ENCODE assay signal across 8 cellular contexts in the genomic region with DNA sequence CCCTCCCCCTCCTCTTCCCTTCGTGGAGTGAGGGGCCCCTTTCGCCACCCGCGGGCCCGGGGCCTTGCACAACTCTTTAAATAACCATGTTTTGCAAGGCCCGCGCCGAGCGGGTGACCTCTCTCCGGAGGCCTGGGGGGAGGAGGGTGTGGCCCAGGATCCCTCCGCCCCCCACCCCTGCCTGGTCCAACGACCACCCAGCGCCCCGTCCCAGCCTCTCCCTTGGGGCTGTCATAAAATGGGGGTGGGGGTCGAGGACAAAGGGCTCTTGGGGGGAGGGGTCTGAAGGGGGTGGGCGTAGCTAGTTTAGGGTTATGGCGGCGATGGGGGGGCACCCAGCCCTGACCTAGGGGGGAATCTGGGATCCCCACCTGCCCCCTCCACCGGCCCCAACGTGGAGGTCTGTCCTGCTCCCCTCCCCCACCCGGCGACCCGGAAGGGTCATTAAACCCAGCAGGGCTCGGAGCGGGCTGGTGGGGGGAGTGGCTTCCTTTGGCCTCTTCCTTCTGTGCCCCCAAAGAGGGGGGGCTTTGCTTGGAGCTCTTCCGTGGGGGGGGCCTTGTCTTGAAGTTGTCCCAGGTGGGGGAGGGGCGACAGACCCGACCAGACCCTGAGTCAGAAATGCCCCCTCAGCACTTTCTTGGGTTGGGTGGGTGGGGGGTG. TPM values are rescaled to one million over a fixed set of nuclear protein-coding genes. Genes with fewer than 3 reads are reported as not detected.
DNase-seq lines count a peak whose midpoint lies in the region; FAIRE-seq and TF ChIP-seq lines count a peak whose summit lies in the region.

No MANE protein-coding gene starts in this region.

- no peak overlapping the region for H3K23ac ChIP-seq in H9 (ENCODE audit: insufficient read length, low read depth, low read length)

- no peak overlapping the region for H3K27ac Mint-ChIP-seq in H9

- H3T11ph ChIP-seq in H9 (ENCODE audit: low read length), result no peak overlapping the region

- no peaks in the 10 kb centered on the region for H3K9me1 ChIP-seq in keratinocyte (ENCODE audit: control insufficient read depth, extremely low read depth, insufficient read depth, low read length)

- H2AK5ac ChIP-seq in H9 (ENCODE audit: insufficient read length, low read length), result no peak overlapping the region

- no peaks in the 10 kb centered on the region for H3K4me1 ChIP-seq in H9 (ENCODE audit: insufficient read depth, low read length)
- H3K4me1 ChIP-seq in keratinocyte (ENCODE audit: control insufficient read depth, extremely low read depth, insufficient read depth, low read length), result peaks cover 5% of the 10 kb centered on the region

- no peak overlapping the region for H2BK20ac ChIP-seq in H9 (ENCODE audit: low read depth, low read length, poor library complexity, severe bottlenecking)

- H3K18ac ChIP-seq in H9 (ENCODE audit: insufficient read length, low read depth, low read length), result no peak overlapping the region

- H3K4me3 ChIP-seq in AG04449 (ENCODE audit: low read depth, low read length), result peak overlapping the region; percentile 85
- peak overlapping the region in 2 of 3 experiments; percentile 84 to 90 for H3K4me3 ChIP-seq in keratinocyte (ENCODE audit: control insufficient read depth in 2 of 3, extremely low read depth in 1 of 3, insufficient read depth in 2 of 3, low read depth in 1 of 3, low read length in 3 of 3)

- no peak overlapping the region for H4K5ac ChIP-seq in H9 (ENCODE audit: insufficient read length, low read depth, low read length)

- H2BK12ac ChIP-seq in H9 (ENCODE audit: insufficient read length, low read depth, low read length), result no peak overlapping the region

- H3K9me3 ChIP-seq in H9 (ENCODE audit: control insufficient read depth, low read depth, low read length) (no peaks in the 10 kb centered on the region), keratinocyte (ENCODE audit: control insufficient read depth, low read depth, low read length) (no peaks in the 10 kb centered on the region)

- peaks cover 7 to 29% (median 21%) of the 10 kb centered on the region in 3 experiments for H3K36me3 Mint-ChIP-seq in H9 (ENCODE audit: insufficient read depth in 1 of 3, low read depth in 3 of 3)

- POLR2A ChIA-PET in AG04449 (lab: Yijun Ruan, JAX), result interaction anchor here (1.0 kb wide), 1 partner anchor 58 kb away, joined by 3 read pairs; no protein-coding TSS in a partner anchor

- H3K36me3 ChIP-seq in keratinocyte (ENCODE audit: control insufficient read depth in 2 of 2, extremely low read depth in 1 of 2, insufficient read depth in 2 of 2, low read length in 2 of 2), result peaks cover 0 to 4% of the 10 kb centered on the region in 2 experiments

- H2AFZ ChIP-seq in H9 (ENCODE audit: low read length), result no peak overlapping the region
- no peak overlapping the region for H2AFZ ChIP-seq in keratinocyte (ENCODE audit: control insufficient read depth, low read length)

- no peak overlapping the region for H3K56ac ChIP-seq in H9 (ENCODE audit: insufficient read length, low read depth, low read length)

- H3K14ac ChIP-seq in H9 (ENCODE audit: insufficient read depth, low read length), result no peak overlapping the region

- H2BK120ac ChIP-seq in H9 (ENCODE audit: low read depth, low read length, poor library complexity, severe bottlenecking), result no peak overlapping the region

- no peak for FAIRE-seq in keratinocyte (lab: Jason Lieb, UNC)

- H3K79me1 ChIP-seq in H9 (ENCODE audit: insufficient read depth, low read depth, low read length, poor library complexity, severe bottlenecking), result no peaks in the 10 kb centered on the region

- H4K20me1 ChIP-seq in H9 (ENCODE audit: control insufficient read depth, insufficient read depth, insufficient read length) (no peaks in the 10 kb centered on the region), keratinocyte (ENCODE audit: control insufficient read depth, extremely low read depth, insufficient read depth, low read length) (no peaks in the 10 kb centered on the region)

- H3K4me3 Mint-ChIP-seq in H9, result peak overlapping the region; percentile 78 to 91

- no peaks in the 10 kb centered on the region for H3K27me3 ChIP-seq in H9 (ENCODE audit: insufficient read depth, low read length)
- no peaks in the 10 kb centered on the region for H3K27me3 ChIP-seq in keratinocyte (ENCODE audit: control insufficient read depth, extremely low read depth, insufficient read depth, low read length)

- H3K79me2 ChIP-seq in H9 (ENCODE audit: insufficient read depth, low read length) (no peaks in the 10 kb centered on the region; the same call in 1 of the 2 replicates), keratinocyte (ENCODE audit: control insufficient read depth, insufficient read depth, low read length) (no peaks in the 10 kb centered on the region)

- H3K23me2 ChIP-seq in H9 (ENCODE audit: insufficient read length, low read depth, low read length, poor library complexity, severe bottlenecking), result peaks cover 3% of the 10 kb centered on the region

- H4K91ac ChIP-seq in H9 (ENCODE audit: insufficient read length, low read depth, low read length), result no peak overlapping the region

- no peak overlapping the region for H2BK5ac ChIP-seq in H9 (ENCODE audit: insufficient read length, low read length)

- H3K9ac ChIP-seq in H9 (ENCODE audit: extremely low read depth, insufficient read length, low read length) (no peak overlapping the region), keratinocyte (ENCODE audit: control insufficient read depth, extremely low read depth, insufficient read depth, low read length) (no peak overlapping the region)

- TF ChIP-seq CTCF in AG04449 (IDR thresholded peaks at IDR 0.05; ENCODE audit: insufficient read depth, low read length, missing control alignments) (no peak), H9 (conservative IDR thresholded peaks at IDR 0.05) (no peak), keratinocyte (optimal IDR thresholded peaks at IDR 0.05 in 1 of 3, IDR thresholded peaks at IDR 0.05 in 1 of 3, conservative IDR thresholded peaks at IDR 0.05 in 1 of 3; ENCODE audit: extremely low read depth in 1 of 3, insufficient read depth in 2 of 3, low read length in 3 of 3) (no peak)

- no peak overlapping the region for H3K4ac ChIP-seq in H9 (ENCODE audit: low read depth, low read length)

- WGBS in H9 (ENCODE audit: extremely low coverage, insufficient read length, low lambda C conversion rate), result no CpG with 5 or more reads among the region's 28 CpGs

- no peak overlapping the region for H2BK15ac ChIP-seq in H9 (ENCODE audit: low read depth, low read length)

- H3K9me3 Mint-ChIP-seq in H9, result no peaks in the 10 kb centered on the region

- H3K4me1 Mint-ChIP-seq in H9, result peaks cover 3 to 15% of the 10 kb centered on the region in 2 experiments

- H3K4me2 ChIP-seq in H9 (ENCODE audit: insufficient read depth, insufficient read length, low read length) (peak overlapping the region; percentile 35), keratinocyte (ENCODE audit: control insufficient read depth, extremely low read depth, insufficient read depth, low read depth, low read length) (peak overlapping the region; percentile 71)

- H3K27ac ChIP-seq in H9 (ENCODE audit: insufficient read length, low read depth, low read length), result no peak overlapping the region
- no peak overlapping the region for H3K27ac ChIP-seq in keratinocyte (ENCODE audit: control insufficient read depth, insufficient read depth, low read length)
- peak overlapping the region; percentile 73 for H3K27ac ChIP-seq in substantia nigra (ENCODE audit: low read depth, low read length, poor library complexity, severe bottlenecking)

- DNase-seq in AG04449 (ENCODE audit: low read depth, low spot score) (no peak), H9 (peak; percentile 55), amniotic epithelial cell (ENCODE audit: low read depth) (peak; percentile 65), keratinocyte (ENCODE audit: low read depth, low spot score) (no peak), substantia nigra (lab: John Stamatoyannopoulos, UW) (peak in 4 of 49 donors; percentile 34 to 58 (median 52)), NCI-H2081 treated with DMSO at 0.1 percent for 48 hours (lab: John Stamatoyannopoulos, UW) (no peak), pons (ENCODE audit: low spot score) (no peak)
- no peak for DNase-seq in activated CD4-positive, alpha-beta T cell treated with anti-CD3 and anti-CD28 coated beads for 1 hour

- dilution Hi-C loops in keratinocyte (cut with MboI; ENCODE audit: extremely low pct_ligation_motif_present, low sequenced_read_pairs), result no loop called here

- H4K8ac ChIP-seq in H9 (replicated peaks; ENCODE audit: insufficient read length, low read depth, low read length), result no peak overlapping the region

- CTCF ChIA-PET in AG04449 (lab: Yijun Ruan, JAX), result interaction anchor here (1.5 kb wide), 2 partner anchors 43 to 56 kb away, joined by 4 to 11 read pairs; partner anchors contain the start of gene WDR18

- H3K27me3 Mint-ChIP-seq in H9 (ENCODE audit: low read depth), result peaks cover 7% of the 10 kb centered on the region

RNA-seq across cellular contexts. Expression of gene ARID3A, which starts 1.3 kb away (rescaled TPM):
- 98.3 and 104 TPM in 2 replicates for total RNA-seq in H9 (2021)
- 2.6 to 3.4 TPM (median 3.1 TPM) in 3 replicates for polyA plus RNA-seq in keratinocyte
- 2.9 TPM for polyA plus RNA-seq in keratinocyte (2011; ENCODE audit: low read depth)
- polyA plus RNA-seq in keratinocyte (2011; cell fraction: cytosol; rRNA removed), result 2.4 and 3.7 TPM in 2 replicates
- polyA plus RNA-seq in keratinocyte (2011; cell fraction: nucleus; rRNA removed), result 6.7 and 7.0 TPM in 2 replicates
- polyA plus RNA-seq in keratinocyte (2012; ENCODE audit: low replicate concordance), result 2.8 and 5.1 TPM in 2 replicates
- polyA minus RNA-seq in keratinocyte, result 4.9 to 31.0 TPM (median 10.5 TPM) in 3 replicates
- polyA minus RNA-seq in keratinocyte (2011; cell fraction: cytosol; rRNA and poly(A)+ RNA removed), result 14.2 TPM
- polyA minus RNA-seq in keratinocyte (2011; cell fraction: nucleus; rRNA and poly(A)+ RNA removed), result 6.9 and 15.6 TPM in 2 replicates

RNA-seq across cellular contexts. Expression of gene KISS1R, which starts 10.0 kb away (rescaled TPM):
- total RNA-seq in H9 (2021), result 3.3 and 5.9 TPM in 2 replicates
- polyA plus RNA-seq in keratinocyte, result not detected in 3 replicates
- not detected for polyA plus RNA-seq in keratinocyte (2011; ENCODE audit: low read depth)
- polyA plus RNA-seq in keratinocyte (2011; cell fraction: cytosol; rRNA removed), result not detected in 2 replicates
- not detected in 2 replicates for polyA plus RNA-seq in keratinocyte (2011; cell fraction: nucleus; rRNA removed)
- polyA plus RNA-seq in keratinocyte (2012; ENCODE audit: low replicate concordance), result not detected in 2 replicates
- not detected in 3 replicates for polyA minus RNA-seq in keratinocyte
- polyA minus RNA-seq in keratinocyte (2011; cell fraction: cytosol; rRNA and poly(A)+ RNA removed), result not detected
- not detected in 2 replicates for polyA minus RNA-seq in keratinocyte (2011; cell fraction: nucleus; rRNA and poly(A)+ RNA removed)

RNA-seq across cellular contexts. Expression of gene R3HDM4, which starts 14.2 kb away (rescaled TPM):
- 66.2 and 66.4 TPM in 2 replicates for total RNA-seq in H9 (2021)
- 33.5 to 48.0 TPM (median 47.9 TPM) in 3 replicates for polyA plus RNA-seq in keratinocyte
- 8.9 TPM for polyA plus RNA-seq in keratinocyte (2011; ENCODE audit: low read depth)
- polyA plus RNA-seq in keratinocyte (2011; cell fraction: cytosol; rRNA removed), result 29.4 and 48.9 TPM in 2 replicates
- polyA plus RNA-seq in keratinocyte (2011; cell fraction: nucleus; rRNA removed), result 41.7 and 60.5 TPM in 2 replicates
- 49.5 and 55.4 TPM in 2 replicates for polyA plus RNA-seq in keratinocyte (2012; ENCODE audit: low replicate concordance)
- polyA minus RNA-seq in keratinocyte, result 18.7 to 45.3 TPM (median 35.7 TPM) in 3 replicates
- 58.3 TPM for polyA minus RNA-seq in keratinocyte (2011; cell fraction: cytosol; rRNA and poly(A)+ RNA removed)
- 17.5 and 19.2 TPM in 2 replicates for polyA minus RNA-seq in keratinocyte (2011; cell fraction: nucleus; rRNA and poly(A)+ RNA removed)

RNA-seq across cellular contexts. Expression of gene RNU6-9, which starts 33.9 kb away (rescaled TPM):
- not detected in 2 replicates for total RNA-seq in H9 (2021)
- polyA plus RNA-seq in keratinocyte, result not detected in 3 replicates
- not detected for polyA plus RNA-seq in keratinocyte (2011; ENCODE audit: low read depth)
- not detected in 2 replicates for polyA plus RNA-seq in keratinocyte (2011; cell fraction: cytosol; rRNA removed)
- not detected in 2 replicates for polyA plus RNA-seq in keratinocyte (2011; cell fraction: nucleus; rRNA removed)
- not detected in 2 replicates for polyA plus RNA-seq in keratinocyte (2012; ENCODE audit: low replicate concordance)
- not detected in 3 replicates for polyA minus RNA-seq in keratinocyte
- polyA minus RNA-seq in keratinocyte (2011; cell fraction: cytosol; rRNA and poly(A)+ RNA removed), result not detected
- not detected in 2 replicates for polyA minus RNA-seq in keratinocyte (2011; cell fraction: nucleus; rRNA and poly(A)+ RNA removed)

RNA-seq across cellular contexts. Expression of gene MED16, which starts 34.2 kb away (rescaled TPM):
- 83.1 and 84.1 TPM in 2 replicates for total RNA-seq in H9 (2021)
- polyA plus RNA-seq in keratinocyte, result 9.7 to 20.3 TPM (median 12.0 TPM) in 3 replicates
- polyA plus RNA-seq in keratinocyte (2011; ENCODE audit: low read depth), result 14.3 TPM
- 9.1 and 21.9 TPM in 2 replicates for polyA plus RNA-seq in keratinocyte (2011; cell fraction: cytosol; rRNA removed)
- 17.4 and 22.9 TPM in 2 replicates for polyA plus RNA-seq in keratinocyte (2011; cell fraction: nucleus; rRNA removed)
- 13.4 and 35.7 TPM in 2 replicates for polyA plus RNA-seq in keratinocyte (2012; ENCODE audit: low replicate concordance)
- polyA minus RNA-seq in keratinocyte, result 16.1 to 51.3 TPM (median 18.7 TPM) in 3 replicates
- polyA minus RNA-seq in keratinocyte (2011; cell fraction: cytosol; rRNA and poly(A)+ RNA removed), result 92.7 TPM
- 30.8 and 36.4 TPM in 2 replicates for polyA minus RNA-seq in keratinocyte (2011; cell fraction: nucleus; rRNA and poly(A)+ RNA removed)

Comparison
In these comparisons a context has a peak if more than half of its experiments do, and no peak if none do; other contexts are left out.
1. DNase-seq: peak in H9 (single experiment) and amniotic epithelial cell (single experiment); none in AG04449 (single experiment), keratinocyte (single experiment), NCI-H2081 treated with DMSO at 0.1 percent for 48 hours (single experiment), pons (single experiment) and activated CD4-positive, alpha-beta T cell treated with anti-CD3 and anti-CD28 coated beads for 1 hour (single experiment).